ENCODE assay signal across 29 cellular contexts in genomic region chr9:118483677-118484076, GRCh38.
"Had no signal": no experiment of that assay in that cellular context is flagged by ENCODE, and none has a peak within 500 bp of the region (broad histone marks: within the 10 kb centered on the region; RNA-seq: fewer than 3 reads in every experiment).

No MANE protein-coding gene starts in this region.

- H3K27ac Mint-ChIP-seq: stimulated activated effector memory CD8-positive, alpha-beta T cell treated with anti-CD3 and anti-CD28 coated beads, Interleukin-12 subunit alpha, Interleukin-12 subunit beta, amount 100 ng/mL, for 72 hours; stimulated activated memory B cell treated with anti-CD40 and anti-IgM and Interleukin-4, amounts not matched to agents 10 μg/mL and 1 μg/mL and 100 μg/mL, for 72 hours; stimulated activated naive B cell treated with anti-CD40 and anti-IgM and Interleukin-4, amounts not matched to agents 10 μg/mL and 1 μg/mL and 100 μg/mL, for 72 hours; stimulated activated naive CD8-positive, alpha-beta T cell treated with anti-CD3 and anti-CD28 coated beads, Interleukin-15, amount 100 ng/mL, for 72 hours; stimulated activated naive CD8-positive, alpha-beta T cell treated with anti-CD3 and anti-CD28 coated beads, Interleukin-15, Interleukin-2, amounts not matched to agents 100 ng/mL and 50 ng/mL, for 24 hours; type B pancreatic cell had no signal

- H3K4me1 Mint-ChIP-seq: stimulated activated effector memory CD8-positive, alpha-beta T cell treated with anti-CD3 and anti-CD28 coated beads, Interleukin-12 subunit alpha, Interleukin-12 subunit beta, amount 100 ng/mL, for 72 hours; stimulated activated memory B cell treated with anti-CD40 and anti-IgM and Interleukin-4, amounts not matched to agents 10 μg/mL and 1 μg/mL and 100 μg/mL, for 72 hours; stimulated activated naive B cell treated with anti-CD40 and anti-IgM and Interleukin-4, amounts not matched to agents 10 μg/mL and 1 μg/mL and 100 μg/mL, for 72 hours; stimulated activated naive CD8-positive, alpha-beta T cell treated with anti-CD3 and anti-CD28 coated beads, Interleukin-15, amount 100 ng/mL, for 72 hours had no signal

- H3K9me3 ChIP-seq: stomach, suprapubic skin, testis, thoracic aorta, thyroid gland, tibial artery, tibial nerve, transverse colon, upper lobe of left lung, upper lobe of right lung, uterus, vagina had no signal

- H3K27me3 ChIP-seq: stomach, suprapubic skin, testis, thyroid gland, tibial artery, tibial nerve, transverse colon, upper lobe of left lung, upper lobe of right lung, uterus, vagina had no signal

- H3K36me3 ChIP-seq: stomach, suprapubic skin, thoracic aorta, thyroid gland, tibial artery, tibial nerve, transverse colon, upper lobe of left lung, upper lobe of right lung, uterus, vagina had no signal

- H3K27me3 Mint-ChIP-seq: stimulated activated naive B cell treated with anti-CD40 and anti-IgM and Interleukin-4, amounts not matched to agents 10 μg/mL and 1 μg/mL and 100 μg/mL, for 72 hours; stimulated activated naive CD8-positive, alpha-beta T cell treated with anti-CD3 and anti-CD28 coated beads, Interleukin-15, amount 100 ng/mL, for 72 hours; stimulated activated naive CD8-positive, alpha-beta T cell treated with anti-CD3 and anti-CD28 coated beads, Interleukin-15, Interleukin-2, amounts not matched to agents 100 ng/mL and 50 ng/mL, for 24 hours; type B pancreatic cell had no signal

- H3K27ac ChIP-seq: stomach, suprapubic skin, testis, thoracic aorta, thyroid gland, tibial artery, tibial nerve, transverse colon, upper lobe of left lung, upper lobe of right lung, uterus, vagina had no signal

- FAIRE-seq: urothelium cell line had no signal

- H3K36me3 Mint-ChIP-seq: stimulated activated effector memory CD8-positive, alpha-beta T cell treated with anti-CD3 and anti-CD28 coated beads, Interleukin-12 subunit alpha, Interleukin-12 subunit beta, amount 100 ng/mL, for 72 hours; stimulated activated memory B cell treated with anti-CD40 and anti-IgM and Interleukin-4, amounts not matched to agents 10 μg/mL and 1 μg/mL and 100 μg/mL, for 72 hours; stimulated activated naive B cell treated with anti-CD40 and anti-IgM and Interleukin-4, amounts not matched to agents 10 μg/mL and 1 μg/mL and 100 μg/mL, for 72 hours; type B pancreatic cell had no signal

- H3K4me3 ChIP-seq: stomach, suprapubic skin, testis, thoracic aorta, thyroid gland, tibial artery, tibial nerve, transverse colon, upper lobe of left lung, upper lobe of right lung, uterus, vagina had no signal

- ATAC-seq: stimulated activated effector memory CD8-positive, alpha-beta T cell treated with anti-CD3 and anti-CD28 coated beads, Interleukin-12 subunit alpha, Interleukin-12 subunit beta, amount 100 ng/mL, for 72 hours; stimulated activated memory B cell treated with anti-CD40 and anti-IgM and Interleukin-4, amounts not matched to agents 10 μg/mL and 1 μg/mL and 100 μg/mL, for 72 hours; stimulated activated naive B cell treated with anti-CD40 and anti-IgM and Interleukin-4, amounts not matched to agents 10 μg/mL and 1 μg/mL and 100 μg/mL, for 72 hours; stimulated activated naive CD8-positive, alpha-beta T cell treated with anti-CD3 and anti-CD28 coated beads, Interleukin-15, amount 100 ng/mL, for 72 hours; stimulated activated naive CD8-positive, alpha-beta T cell treated with anti-CD3 and anti-CD28 coated beads, Interleukin-15, Interleukin-2, amounts not matched to agents 100 U/mL and 50 U/mL, for 24 hours; upper lobe of right lung had no signal

- H3K4me1 ChIP-seq: stomach, suprapubic skin, testis, thyroid gland, tibial artery, tibial nerve, transverse colon, upper lobe of left lung, upper lobe of right lung, uterus, vagina had no signal

- DNase-seq: stimulated activated CD4-positive, alpha-beta T cell treated with anti-CD3 and anti-CD28 coated beads, Interleukin-2, amount 100 ng/mL, for 48 hours; stimulated activated CD4-positive, alpha-beta T cell treated with anti-CD3 and anti-CD28 coated beads, Interleukin-4, amount 100 ng/mL, for 1 hour; stimulated activated CD4-positive, alpha-beta T cell treated with anti-CD3 and anti-CD28 coated beads, Interleukin-4, amount 100 ng/mL, for 24 hours; stimulated activated CD4-positive, alpha-beta T cell treated with anti-CD3 and anti-CD28 coated beads, Interleukin-4, amount 100 ng/mL, for 4 hours; stimulated activated CD8-positive, alpha-beta memory T cell treated with anti-CD3 and anti-CD28 coated beads, Interleukin-4, amount 100 ng/mL, for 48 hours; stimulated activated naive B cell treated with anti-CD40 and anti-IgM and Interleukin-4, amounts not matched to agents 10 μg/mL and 1 μg/mL and 100 μg/mL, for 72 hours; stimulated activated naive CD4-positive, alpha-beta T cell; stimulated activated naive CD4-positive, alpha-beta T cell treated with Interleukin-2 at 50 U/mL for 16 hours; stimulated activated naive CD8-positive, alpha-beta T cell treated with anti-CD3 and anti-CD28 coated beads, Interleukin-15, amount 100 ng/mL, for 72 hours; stimulated activated naive CD8-positive, alpha-beta T cell treated with anti-CD3 and anti-CD28 coated beads, Interleukin-15, Interleukin-2, amounts not matched to agents 100 U/mL and 50 U/mL, for 24 hours; stomach; substantia nigra; testis; thyroid gland; tibial artery; transverse colon; trophoblast cell; upper lobe of left lung; upper lobe of right lung; uterus had no signal

- H3K9me3 Mint-ChIP-seq: stimulated activated memory B cell treated with anti-CD40 and anti-IgM and Interleukin-4, amounts not matched to agents 10 μg/mL and 1 μg/mL and 100 μg/mL, for 72 hours; type B pancreatic cell had no signal

- H3K4me3 Mint-ChIP-seq: stimulated activated effector memory CD8-positive, alpha-beta T cell treated with anti-CD3 and anti-CD28 coated beads, Interleukin-12 subunit alpha, Interleukin-12 subunit beta, amount 100 ng/mL, for 72 hours; stimulated activated memory B cell treated with anti-CD40 and anti-IgM and Interleukin-4, amounts not matched to agents 10 μg/mL and 1 μg/mL and 100 μg/mL, for 72 hours; stimulated activated naive B cell treated with anti-CD40 and anti-IgM and Interleukin-4, amounts not matched to agents 10 μg/mL and 1 μg/mL and 100 μg/mL, for 72 hours; stimulated activated naive CD8-positive, alpha-beta T cell treated with anti-CD3 and anti-CD28 coated beads, Interleukin-15, amount 100 ng/mL, for 72 hours; stimulated activated naive CD8-positive, alpha-beta T cell treated with anti-CD3 and anti-CD28 coated beads, Interleukin-15, Interleukin-2, amounts not matched to agents 100 ng/mL and 50 ng/mL, for 24 hours; type B pancreatic cell had no signal
